In genomic region chr9:113446323-113446740, GRCh38 we compare ENCODE assay signal across 8 cellular contexts. TPM values are rescaled to one million over a fixed set of nuclear protein-coding genes. Genes with fewer than 3 reads are reported as not detected.
DNase-seq lines count a peak whose midpoint lies in the region; ATAC-seq, FAIRE-seq and TF ChIP-seq lines count a peak whose summit lies in the region.

No MANE protein-coding gene starts in this region.

- peak overlapping the region in 2 of 4 donors; percentile 1 to 36 for H3K27ac ChIP-seq in upper lobe of left lung

- peak; percentile 90 for ATAC-seq in left lobe of liver
- ATAC-seq in upper lobe of left lung (ENCODE audit: low FRiP score in 2 of 2), result peak in 1 of 2 donors; percentile 63
- ATAC-seq in HG02623 (IDR thresholded peaks at IDR 0.05; ENCODE audit: unreplicated experiment), result no peak
- no peak for ATAC-seq in HG03280 (IDR thresholded peaks at IDR 0.05; ENCODE audit: unreplicated experiment)

- H3K9me3 ChIP-seq in upper lobe of left lung, result no peaks in the 10 kb centered on the region

- H3K4me1 Mint-ChIP-seq in chondrocyte (ENCODE audit: low read depth), result peaks cover 2% of the 10 kb centered on the region

- no peaks in the 10 kb centered on the region for H3K27me3 Mint-ChIP-seq in chondrocyte (ENCODE audit: low read depth)

- no peaks in the 10 kb centered on the region for H3K27me3 ChIP-seq in upper lobe of left lung

- H3K4me1 ChIP-seq in upper lobe of left lung, result peaks cover 0 to 10% (median 6%) of the 10 kb centered on the region in 4 donors

- DNase-seq in CD1c-positive myeloid dendritic cell (ENCODE audit: extremely low spot score) (peak; percentile 65), GM18507 (ENCODE audit: extremely low spot score, insufficient read length, low read depth) (peak; percentile 40), NCI-H526 treated with DMSO at 0.1 percent for 48 hours (lab: John Stamatoyannopoulos, UW) (peak; percentile 1), chondrocyte (ENCODE audit: low spot score) (no peak), left lobe of liver (ENCODE audit: low spot score) (no peak), upper lobe of left lung (no peak)

- H3K9me3 Mint-ChIP-seq in chondrocyte (ENCODE audit: low read depth), result no peaks in the 10 kb centered on the region

- TF ChIP-seq POLR2A in upper lobe of left lung (IDR thresholded peaks at IDR 0.05), result no peak

- TF ChIP-seq CTCF in chondrocyte (IDR thresholded peaks at IDR 0.05), result peak; percentile 92
- peak; percentile 45 to 76 (median 65) for TF ChIP-seq CTCF in upper lobe of left lung (IDR thresholded peaks at IDR 0.05)

- H3K4me3 Mint-ChIP-seq in chondrocyte (ENCODE audit: unreplicated experiment), result no peak overlapping the region

- FAIRE-seq in GM18507 (lab: Jason Lieb, UNC), result peak; percentile 63

- H3K27ac Mint-ChIP-seq in chondrocyte (ENCODE audit: unreplicated experiment), result no peak overlapping the region

- H3K4me3 ChIP-seq in upper lobe of left lung, result no peak overlapping the region

- no peaks in the 10 kb centered on the region for H3K36me3 Mint-ChIP-seq in chondrocyte (ENCODE audit: low read depth)

- WGBS in upper lobe of left lung, 2 donors, result 48 to 59% methylated on average over 3 of the region's 3 CpGs

- no peaks in the 10 kb centered on the region for H3K36me3 ChIP-seq in upper lobe of left lung

- TF ChIP-seq EP300 in upper lobe of left lung (IDR thresholded peaks at IDR 0.05), result no peak

RNA-seq across cellular contexts. Expression of gene RGS3, which starts 17.2 kb away (rescaled TPM):
- total RNA-seq in chondrocyte (33.8 to 58.2 TPM (median 55.2 TPM) in 3 replicates), left lobe of liver (19.5 TPM), upper lobe of left lung (10 to 100 TPM; 60.3 to 93.2 (median 72.6) TPM)

RNA-seq across cellular contexts. Expression of gene C9orf43, which starts 35.8 kb away (rescaled TPM):
- total RNA-seq in chondrocyte (0.19 to 0.37 TPM in 2 of 3 replicates, not detected in the other), left lobe of liver (0.96 TPM), upper lobe of left lung (1 to 10 TPM in 2 of 6 donors, under 1 TPM in 4; 0.23 to 3.1 (median 0.43) TPM)

RNA-seq across cellular contexts. Expression of gene POLE3, which starts 35.9 kb away (rescaled TPM):
- 28.4 to 41.7 TPM (median 29.5 TPM) in 3 replicates for total RNA-seq in chondrocyte
- 14.3 TPM for total RNA-seq in left lobe of liver
- total RNA-seq in upper lobe of left lung, result 10 to 100 TPM in 4 of 6 donors, 1 to 10 TPM in 2; 6.4 to 37.1 (median 28.4) TPM

RNA-seq across cellular contexts. Expression of gene ALAD, which starts 45.2 kb away (rescaled TPM):
- total RNA-seq in chondrocyte (21.8 to 33.0 TPM (median 22.6 TPM) in 3 replicates), left lobe of liver (152 TPM), upper lobe of left lung (10 to 100 TPM; 30.6 to 48.2 (median 38.2) TPM)

Comparison
In these comparisons a context has a peak if more than half of its experiments do, and no peak if none do; other contexts are left out.
1. DNase-seq: peak in CD1c-positive myeloid dendritic cell (single experiment), GM18507 (single experiment) and NCI-H526 treated with DMSO at 0.1 percent for 48 hours (single experiment); none in chondrocyte (single experiment), left lobe of liver (single experiment) and upper lobe of left lung (0 of 2).